10 cellular contexts compared by ENCODE assay signal in genomic region chr19:50008532-50008931, GRCh38. TPM values are rescaled to one million over a fixed set of nuclear protein-coding genes. Genes with fewer than 3 reads are reported as not detected.
DNase-seq lines count a peak whose midpoint lies in the region; ATAC-seq and TF ChIP-seq lines count a peak whose summit lies in the region.
"Had no signal": no experiment of that assay in that cellular context is flagged by ENCODE, and none has a peak within 500 bp of the region (broad histone marks: within the 10 kb centered on the region; RNA-seq: fewer than 3 reads in every experiment).

No MANE protein-coding gene starts in this region.

- H3K4me2 ChIP-seq in OCI-LY1 (ENCODE audit: low read length) (no peak overlapping the region), PC-9 (no peak overlapping the region)
- H3K4me2 ChIP-seq: smooth muscle cell had no signal

- H3F3A ChIP-seq in OCI-LY1 (ENCODE audit: insufficient read depth, low read length), result no peaks in the 10 kb centered on the region
- H3F3A ChIP-seq in PC-9 (ENCODE audit: insufficient read depth, low read depth), result peaks cover 11% of the 10 kb centered on the region

- H4K20me1 ChIP-seq in OCI-LY1 (ENCODE audit: insufficient read depth, low read length), result no peaks in the 10 kb centered on the region
- H4K20me1 ChIP-seq in PC-9 (ENCODE audit: insufficient read depth), result peaks cover 5% of the 10 kb centered on the region; the same call in 1 of the 2 replicates

- H3K9me2 ChIP-seq in OCI-LY1 (ENCODE audit: low read depth, low read length) (no peaks in the 10 kb centered on the region), PC-9 (ENCODE audit: insufficient read depth) (no peaks in the 10 kb centered on the region)

- H3K36me3 ChIP-seq in OCI-LY1 (ENCODE audit: insufficient read depth, low read length) (peaks cover 44% of the 10 kb centered on the region), upper lobe of right lung (peaks cover 92% of the 10 kb centered on the region), PC-9 (ENCODE audit: low read depth) (peaks cover 20% of the 10 kb centered on the region)

- H3K27me3 ChIP-seq in OCI-LY1 (ENCODE audit: insufficient read depth, low read length) (no peaks in the 10 kb centered on the region), upper lobe of right lung (no peaks in the 10 kb centered on the region), PC-9 (ENCODE audit: insufficient read depth, low read depth) (no peaks in the 10 kb centered on the region)

- POLR2A ChIA-PET in PC-9 (lab: Charles Lee; ENCODE audit: unreplicated experiment), result no interaction called here

- H2AFZ ChIP-seq in OCI-LY1 (ENCODE audit: low read length), result no peak overlapping the region
- no peak overlapping the region for H2AFZ ChIP-seq in PC-9

- no peak overlapping the region for H3K9ac ChIP-seq in OCI-LY1 (ENCODE audit: low read length)

- BruUV-seq in PC-9 (replicated peaks; lab: Mats Ljungman, UMichigan), result no TSS peak

- peak; percentile 12 for DNase-seq in stimulated activated CD4-positive, alpha-beta T cell treated with anti-CD3 and anti-CD28 coated beads, Interleukin-4, amount 100 ng/mL, for 1 hour
- DNase-seq in stimulated activated CD4-positive, alpha-beta T cell treated with anti-CD3 and anti-CD28 coated beads, Interleukin-2, amount 100 ng/mL, for 48 hours, result no peak
- no peak for DNase-seq in fibroblast of mammary gland (ENCODE audit: low read depth)
- DNase-seq in upper lobe of right lung, result no peak
- DNase-seq in PC-9, result no peak
- DNase-seq: stimulated activated naive CD4-positive, alpha-beta T cell had no signal

- ATAC-seq in upper lobe of right lung, result peak; percentile 13
- ATAC-seq in GM18873 (IDR thresholded peaks at IDR 0.05; ENCODE audit: low FRiP score, unreplicated experiment), result no peak
- no peak for ATAC-seq in GM19467 (IDR thresholded peaks at IDR 0.05; ENCODE audit: unreplicated experiment)

- H3K4me1 ChIP-seq in OCI-LY1 (ENCODE audit: insufficient read depth, low read length, severe bottlenecking), result no peaks in the 10 kb centered on the region
- no peaks in the 10 kb centered on the region for H3K4me1 ChIP-seq in upper lobe of right lung
- peaks cover 20% of the 10 kb centered on the region for H3K4me1 ChIP-seq in PC-9 (replicated peaks; ENCODE audit: insufficient read depth)

- H3K27ac ChIP-seq in OCI-LY1 (ENCODE audit: low read depth, low read length, poor library complexity, severe bottlenecking) (no peak overlapping the region), upper lobe of right lung (no peak overlapping the region), PC-9 (no peak overlapping the region)

- H3K9me3 ChIP-seq in OCI-LY1 (ENCODE audit: low read length) (no peaks in the 10 kb centered on the region), upper lobe of right lung (no peaks in the 10 kb centered on the region), PC-9 (ENCODE audit: insufficient read depth, low read depth) (no peaks in the 10 kb centered on the region)

- H3K79me2 ChIP-seq in OCI-LY1 (ENCODE audit: insufficient read depth, low read length) (no peaks in the 10 kb centered on the region), PC-9 (ENCODE audit: low read depth) (no peaks in the 10 kb centered on the region)

- intact Hi-C loops in upper lobe of right lung (cut with DNase I), result no loop called here
- intact Hi-C loops in PC-9 (cut with micrococcal nuclease; ENCODE audit: unreplicated experiment), result no loop called here

- H3K4me3 ChIP-seq in OCI-LY1 (ENCODE audit: low read depth, low read length, poor library complexity, severe bottlenecking), result no peak overlapping the region
- H3K4me3 ChIP-seq in fibroblast of mammary gland (ENCODE audit: control insufficient read depth, low read depth, low read length), result no peak overlapping the region
- H3K4me3 ChIP-seq in upper lobe of right lung, result no peak overlapping the region
- H3K4me3 ChIP-seq in PC-9, result no peak overlapping the region
- H3K4me3 ChIP-seq: smooth muscle cell had no signal

- TF ChIP-seq CTCF in OCI-LY1 (IDR thresholded peaks at IDR 0.05; ENCODE audit: low read length), result peak; percentile 73
- peak; percentile 14 for TF ChIP-seq CTCF in fibroblast of mammary gland (conservative IDR thresholded peaks at IDR 0.05; ENCODE audit: control insufficient read depth, insufficient read depth, low read depth, low read length)
- TF ChIP-seq CTCF in upper lobe of right lung (IDR thresholded peaks at IDR 0.05), result no peak
- no peak for TF ChIP-seq CTCF in PC-9 (conservative IDR thresholded peaks at IDR 0.05)

- CTCF ChIA-PET in PC-9 (lab: Charles Lee), result no interaction called here

RNA-seq across cellular contexts. Expression of gene VRK3, which starts 16.6 kb away (rescaled TPM):
- total RNA-seq in upper lobe of right lung (39.5 TPM), PC-9 (2021) (53.3 and 62.5 TPM in 2 replicates)

RNA-seq across cellular contexts. Expression of gene ZNF473, which starts 17.3 kb away (rescaled TPM):
- total RNA-seq in upper lobe of right lung (8.4 TPM), PC-9 (2021) (13.9 and 14.0 TPM in 2 replicates)

RNA-seq across cellular contexts. Expression of gene SIGLEC11, which starts 47.6 kb away (rescaled TPM):
- total RNA-seq in upper lobe of right lung (2.5 TPM), PC-9 (2021) (not detected in 2 replicates)
- total RNA-seq: smooth muscle cell had no signal

Comparison
In these comparisons a context has a peak if more than half of its experiments do, and no peak if none do; other contexts are left out.
1. CTCF ChIP-seq: peak in OCI-LY1 (single experiment) and fibroblast of mammary gland (single experiment); none in upper lobe of right lung (single experiment) and PC-9 (single experiment).